Comparison of ENCODE assay signal across 27 cellular contexts in the genomic region with DNA sequence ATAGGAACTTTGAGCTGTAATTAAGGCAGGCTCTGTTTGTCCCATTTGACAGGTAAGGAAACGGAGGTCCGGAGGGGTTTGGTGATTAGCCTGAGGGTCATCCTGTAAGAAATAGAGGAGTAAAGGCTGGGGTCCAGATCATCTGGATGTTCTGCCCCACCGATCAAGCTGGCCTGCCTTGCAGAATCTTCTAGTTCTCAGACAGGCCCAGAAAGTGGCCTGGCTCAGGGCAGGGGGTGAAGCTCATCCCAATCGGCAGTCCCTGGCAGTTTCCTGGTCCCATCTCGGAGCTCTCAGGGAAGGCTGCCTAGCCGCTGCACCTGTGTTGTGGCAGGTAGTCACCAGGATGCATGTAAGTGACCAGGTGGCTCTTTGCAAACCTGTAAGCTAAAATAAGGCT. TPM values are rescaled to one million over a fixed set of nuclear protein-coding genes. Genes with fewer than 3 reads are reported as not detected.
A peak's percentile ranks its signal among the peaks of the same experiment; 100 is the strongest.
DNase-seq lines count a peak whose midpoint lies in the region; ATAC-seq, FAIRE-seq and TF ChIP-seq lines count a peak whose summit lies in the region.
"Had no signal": no experiment of that assay in that cellular context is flagged by ENCODE, and none has a peak within 500 bp of the region (broad histone marks: within the 10 kb centered on the region; RNA-seq: fewer than 3 reads in every experiment).

No MANE protein-coding gene starts in this region.

- no peaks in the 10 kb centered on the region for H3K36me3 Mint-ChIP-seq in natural killer cell treated with Interleukin-12 subunit alpha and Interleukin-12 subunit beta and Interleukin-15 and Interleukin-18, amount 100 ng/mL, for 72 hours
- H3K36me3 Mint-ChIP-seq in natural killer cell (no peaks in the 10 kb centered on the region), neural crest cell (ENCODE audit: low read depth) (peaks cover 19% of the 10 kb centered on the region)
- H3K36me3 Mint-ChIP-seq: CD8-positive, alpha-beta memory T cell had no signal

- no peak overlapping the region for H3K27ac ChIP-seq in gastroesophageal sphincter
- H3K27ac ChIP-seq: A549; BLaER1 treated with 17β-estradiol and CSF1 and Interleukin-3, amounts not matched to agents 10 nM and 100 nM had no signal

- peak; percentile 55 for DNase-seq in natural killer cell treated with Interleukin-12 subunit alpha and Interleukin-12 subunit beta and Interleukin-15 and Interleukin-18, amount 100 ng/mL, for 72 hours (ENCODE audit: low spot score)
- no peak for DNase-seq in natural killer cell
- DNase-seq in bronchial epithelial cell (ENCODE audit: low read depth), result no peak
- DNase-seq in neural crest cell (ENCODE audit: low read depth, low spot score), result no peak
- no peak for DNase-seq in NCI-H2107 (lab: John Stamatoyannopoulos, UW)
- DNase-seq: 8988T; ACHN; AML-193; BE2C; CD4-positive, alpha-beta T cell; CD8-positive, alpha-beta memory T cell; DMS 273 treated with DMSO at 0.1 percent for 48 hours; DMS79; EL; GDM1; GOT3; HFFc6 had no signal

- H3K4me3 ChIP-seq in bronchial epithelial cell (ENCODE audit: low read depth, low read length) (no peak overlapping the region), gastroesophageal sphincter (no peak overlapping the region)
- H3K4me3 ChIP-seq: A549; BLaER1 treated with 17β-estradiol and CSF1 and Interleukin-3, amounts not matched to agents 10 nM and 100 nM; GM12878; HAP-1 had no signal

- H3K27me3 ChIP-seq in bronchial epithelial cell (ENCODE audit: control insufficient read depth, insufficient read depth, low read length) (no peaks in the 10 kb centered on the region), gastroesophageal sphincter (no peaks in the 10 kb centered on the region)
- H3K27me3 ChIP-seq: BE2C had no signal

- FAIRE-seq in bronchial epithelial cell (lab: Jason Lieb, UNC), result peak; percentile 55
- FAIRE-seq: A549, D721Med, GM12878, GM19239, H54 had no signal

- peaks cover 5% of the 10 kb centered on the region for H3K36me3 ChIP-seq in bronchial epithelial cell (ENCODE audit: control insufficient read depth, insufficient read depth, low read length)
- peaks cover 0 to 2% of the 10 kb centered on the region in 2 donors for H3K36me3 ChIP-seq in gastroesophageal sphincter
- H3K36me3 ChIP-seq: BE2C had no signal

- TF ChIP-seq EP300 in gastroesophageal sphincter (IDR thresholded peaks at IDR 0.05), result no peak

- no peak overlapping the region for H3K27ac Mint-ChIP-seq in natural killer cell treated with Interleukin-12 subunit alpha and Interleukin-12 subunit beta and Interleukin-15 and Interleukin-18, amount 100 ng/mL, for 72 hours
- H3K27ac Mint-ChIP-seq in natural killer cell (no peak overlapping the region), neural crest cell (ENCODE audit: unreplicated experiment) (no peak overlapping the region)
- H3K27ac Mint-ChIP-seq: CD14-positive monocyte; CD4-positive, alpha-beta T cell; CD8-positive, alpha-beta memory T cell; HFFc6 had no signal

- peaks cover 0 to 2% of the 10 kb centered on the region in 2 donors for H3K27me3 Mint-ChIP-seq in natural killer cell treated with Interleukin-12 subunit alpha and Interleukin-12 subunit beta and Interleukin-15 and Interleukin-18, amount 100 ng/mL, for 72 hours
- H3K27me3 Mint-ChIP-seq in natural killer cell (ENCODE audit: low read depth in 2 of 2), result no peaks in the 10 kb centered on the region
- no peaks in the 10 kb centered on the region for H3K27me3 Mint-ChIP-seq in neural crest cell (ENCODE audit: low read depth)
- H3K27me3 Mint-ChIP-seq: CD4-positive, alpha-beta T cell had no signal

- intact Hi-C loops in natural killer cell (cut with micrococcal nuclease), result no loop called here

- H3K4me1 ChIP-seq in gastroesophageal sphincter, result peaks cover 0 to 14% (median 4%) of the 10 kb centered on the region in 3 donors
- H3K4me1 ChIP-seq: BE2C had no signal

- 89% methylated on average over 3 of the region's 6 CpGs; no CpG with 5 or more reads in 1 of the 2 donors for WGBS in gastroesophageal sphincter (ENCODE audit: low coverage in 1 of 2), 2 donors

- no peaks in the 10 kb centered on the region for H3K9me3 Mint-ChIP-seq in natural killer cell treated with Interleukin-12 subunit alpha and Interleukin-12 subunit beta and Interleukin-15 and Interleukin-18, amount 100 ng/mL, for 72 hours
- H3K9me3 Mint-ChIP-seq in natural killer cell (no peaks in the 10 kb centered on the region), neural crest cell (no peaks in the 10 kb centered on the region)
- H3K9me3 Mint-ChIP-seq: CD14-positive monocyte; CD4-positive, alpha-beta T cell; HFFc6 had no signal

- TF ChIP-seq POLR2A in gastroesophageal sphincter (IDR thresholded peaks at IDR 0.05), result no peak

- no peak for ATAC-seq in natural killer cell treated with Interleukin-12 subunit alpha and Interleukin-12 subunit beta and Interleukin-15 and Interleukin-18, amount 100 ng/mL, for 72 hours
- no peak for ATAC-seq in natural killer cell
- ATAC-seq in gastroesophageal sphincter, result no peak
- no peak for ATAC-seq in activated CD4-positive, CD25-positive, alpha-beta regulatory T cell treated with anti-CD3 and anti-CD28 coated beads, Interleukin-2, amount 50 U/mL, for 24 hours
- ATAC-seq: A549, GM12878 had no signal

- peaks cover 12 to 17% of the 10 kb centered on the region in 2 donors for H3K4me1 Mint-ChIP-seq in natural killer cell treated with Interleukin-12 subunit alpha and Interleukin-12 subunit beta and Interleukin-15 and Interleukin-18, amount 100 ng/mL, for 72 hours (ENCODE audit: low read depth in 2 of 2)
- H3K4me1 Mint-ChIP-seq in natural killer cell, result peaks cover 20 to 23% of the 10 kb centered on the region in 2 donors
- peaks cover 58% of the 10 kb centered on the region for H3K4me1 Mint-ChIP-seq in neural crest cell

- TF ChIP-seq CTCF in natural killer cell (IDR thresholded peaks at IDR 0.05), result no peak
- no peak for TF ChIP-seq CTCF in bronchial epithelial cell (IDR thresholded peaks at IDR 0.05; ENCODE audit: insufficient read depth, low read length, severe bottlenecking)
- TF ChIP-seq CTCF in neural crest cell (conservative IDR thresholded peaks at IDR 0.05), result no peak
- TF ChIP-seq CTCF in gastroesophageal sphincter (IDR thresholded peaks at IDR 0.05), result no peak

- H3K4me3 Mint-ChIP-seq in natural killer cell treated with Interleukin-12 subunit alpha and Interleukin-12 subunit beta and Interleukin-15 and Interleukin-18, amount 100 ng/mL, for 72 hours, result no peak overlapping the region
- H3K4me3 Mint-ChIP-seq in natural killer cell (no peak overlapping the region), neural crest cell (peak overlapping the region; percentile 78)
- H3K4me3 Mint-ChIP-seq: CD14-positive monocyte; CD4-positive, alpha-beta T cell; HFFc6 had no signal

- no peaks in the 10 kb centered on the region for H3K9me3 ChIP-seq in gastroesophageal sphincter
- H3K9me3 ChIP-seq: A549; BE2C; BLaER1 treated with 17β-estradiol and CSF1 and Interleukin-3, amounts not matched to agents 10 nM and 100 nM; HAP-1 had no signal

RNA-seq across cellular contexts. Expression of a gene that starts 4.2 kb away (rescaled TPM):
- total RNA-seq in natural killer cell treated with Interleukin-12 subunit alpha and Interleukin-12 subunit beta and Interleukin-15 and Interleukin-18, amount 100 ng/mL, for 72 hours, result 1 to 10 TPM; 3.9 to 9.2 TPM
- total RNA-seq in natural killer cell (1 to 10 TPM in 1 of 3 donors, under 1 TPM in 2; 0.73 to 1.4 (median 0.78) TPM), bronchial epithelial cell (0.13 and 0.26 TPM in 2 replicates), neural crest cell (115 and 120 TPM in 2 replicates), gastroesophageal sphincter (under 1 TPM in 2 of 4 donors, not detected in 2; 0.31 to 0.59 TPM)
- total RNA-seq: CD4-positive, alpha-beta T cell had no signal

RNA-seq across cellular contexts. Expression of a gene that starts 13.6 kb away (rescaled TPM):
- not detected for total RNA-seq in natural killer cell treated with Interleukin-12 subunit alpha and Interleukin-12 subunit beta and Interleukin-15 and Interleukin-18, amount 100 ng/mL, for 72 hours
- total RNA-seq in natural killer cell (not detected), bronchial epithelial cell (under 0.01 TPM in 1 of 2 replicates, not detected in the other), neural crest cell (not detected in 2 replicates), gastroesophageal sphincter (not detected)
- total RNA-seq: CD4-positive, alpha-beta T cell; CD8-positive, alpha-beta memory T cell; GM12878; HFFc6 had no signal

Comparison
In these comparisons a context has a peak if more than half of its experiments do, and no peak if none do; other contexts are left out.
1. RNA of a gene that starts 4.2 kb away (total RNA-seq): 115 to 120 TPM in neural crest cell; 3.9 to 9.2 TPM in natural killer cell treated with Interleukin-12 subunit alpha and Interleukin-12 subunit beta and Interleukin-15 and Interleukin-18, amount 100 ng/mL, for 72 hours, 0.73 to 1.4 TPM in natural killer cell, 0.31 to 0.59 TPM in gastroesophageal sphincter and 0.13 to 0.26 TPM in bronchial epithelial cell; every median in the first group is over 10 times any median in the second.